Comparison of ENCODE assay signal across 20 cellular contexts in the genomic region with DNA sequence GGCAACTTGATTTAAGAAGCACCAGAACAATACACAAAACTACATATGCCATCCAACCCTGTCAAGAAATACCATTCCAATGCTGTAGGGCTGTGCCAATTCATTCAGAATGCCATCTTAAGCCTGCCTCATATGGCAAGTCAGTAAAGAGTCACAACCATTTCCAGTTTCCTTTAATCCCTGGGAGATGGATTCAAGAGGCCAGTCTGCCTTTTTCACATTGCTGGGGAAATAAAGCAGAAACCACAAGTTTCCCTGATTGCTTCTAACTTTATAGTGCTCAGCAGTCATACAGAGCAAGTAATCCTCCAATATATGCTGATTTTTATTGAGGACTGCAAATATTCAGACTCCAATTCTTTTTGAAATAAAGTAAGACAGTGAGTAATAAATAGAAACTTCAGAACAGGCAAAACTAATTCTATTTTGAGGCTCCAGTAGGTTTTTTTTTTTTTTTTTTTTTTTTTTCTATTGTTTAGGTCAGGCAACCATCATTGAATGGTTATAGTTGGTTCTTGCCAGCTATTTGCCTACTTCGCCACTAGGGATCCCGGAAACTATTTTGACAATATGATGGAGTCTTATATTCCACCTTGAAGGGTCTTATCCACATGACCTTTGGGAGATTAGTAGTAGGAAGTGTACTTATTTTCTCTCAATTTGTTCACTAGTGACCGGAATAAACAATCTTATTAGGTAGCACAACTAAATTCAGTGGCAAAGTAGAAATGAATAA.
DNase-seq lines count a peak whose midpoint lies in the region; ATAC-seq and TF ChIP-seq lines count a peak whose summit lies in the region.
"Had no signal": no experiment of that assay in that cellular context is flagged by ENCODE, and none has a peak within 500 bp of the region (broad histone marks: within the 10 kb centered on the region; RNA-seq: fewer than 3 reads in every experiment).

No MANE protein-coding gene starts in this region.

- no peaks in the 10 kb centered on the region for H3K27me3 Mint-ChIP-seq in GM23338 (ENCODE audit: insufficient read depth, low read depth, poor library complexity)
- H3K27me3 Mint-ChIP-seq in WTC11 (ENCODE audit: low read depth): no peaks in the 10 kb centered on the region
- peaks cover 5% of the 10 kb centered on the region for H3K27me3 Mint-ChIP-seq in glutamatergic neuron (ENCODE audit: unreplicated experiment)
- H3K27me3 Mint-ChIP-seq: activated CD4-positive, alpha-beta memory T cell treated with anti-CD3 and anti-CD28 coated beads, Interleukin-2, amount 10 ng/mL, durations not matched to agents 7 days and 5 days; activated naive CD4-positive, alpha-beta T cell treated with anti-CD3 and anti-CD28 coated beads, Interleukin-2, amount 10 ng/mL, durations not matched to agents 7 days and 5 days; stimulated activated naive CD8-positive, alpha-beta T cell treated with anti-CD3 and anti-CD28 coated beads, Interleukin-15, amount 100 ng/mL, for 72 hours had no signal

- CTCF ChIA-PET in A673 (lab: Charles Lee): no interaction called here
- CTCF ChIA-PET in WTC11 (lab: Charles Lee): interaction anchor here (0.6 to 1.0 kb wide), 5 partner anchors 13 to 1143 kb away, joined by 3 to 6 read pairs (median 3); no protein-coding TSS in a partner anchor

- no peaks in the 10 kb centered on the region for H3F3A ChIP-seq in GM23338 (replicated peaks; ENCODE audit: low read depth)

- H3K4me1 Mint-ChIP-seq in GM23338 (no peaks in the 10 kb centered on the region), WTC11 (no peaks in the 10 kb centered on the region), glutamatergic neuron (ENCODE audit: low read depth, unreplicated experiment) (no peaks in the 10 kb centered on the region)
- H3K4me1 Mint-ChIP-seq: activated CD4-positive, alpha-beta memory T cell treated with anti-CD3 and anti-CD28 coated beads, Interleukin-2, amount 10 ng/mL, durations not matched to agents 7 days and 5 days; activated naive CD4-positive, alpha-beta T cell treated with anti-CD3 and anti-CD28 coated beads, Interleukin-2, amount 10 ng/mL, durations not matched to agents 7 days and 5 days; CD4-positive, alpha-beta memory T cell; stimulated activated naive CD8-positive, alpha-beta T cell treated with anti-CD3 and anti-CD28 coated beads, Interleukin-15, amount 100 ng/mL, for 72 hours had no signal

- ATAC-seq in GM23338: peak; percentile 66
- ATAC-seq in WTC11: peak; percentile 78
- no peak for ATAC-seq in GM21515 (IDR thresholded peaks at IDR 0.05; ENCODE audit: unreplicated experiment)
- ATAC-seq: stimulated activated naive CD8-positive, alpha-beta T cell treated with anti-CD3 and anti-CD28 coated beads, Interleukin-15, amount 100 ng/mL, for 72 hours had no signal

- no peaks in the 10 kb centered on the region for H3K9me3 ChIP-seq in A673 (ENCODE audit: low read depth, low read length, poor library complexity, severe bottlenecking)
- H3K9me3 ChIP-seq: ascending aorta, left ventricle myocardium inferior had no signal

- DNase-seq in A673 (ENCODE audit: low spot score) (peak; percentile 7), GM23338 (ENCODE audit: low spot score) (peak; percentile 62), WTC11 (ENCODE audit: low spot score) (no peak), kidney epithelial cell (ENCODE audit: low read depth) (no peak), GM13977 (ENCODE audit: low spot score) (no peak), C1 segment of cervical spinal cord (lab: John Stamatoyannopoulos, UW) (no peak), glutamatergic neuron (no peak)
- DNase-seq: activated CD4-positive, alpha-beta memory T cell treated with anti-CD3 and anti-CD28 coated beads, Interleukin-2, amount 10 ng/mL, durations not matched to agents 7 days and 5 days; activated naive CD4-positive, alpha-beta T cell treated with anti-CD3 and anti-CD28 coated beads, Interleukin-2, amount 10 ng/mL, durations not matched to agents 7 days and 5 days; activated T-cell treated with anti-CD3 and anti-CD28 coated beads, Interleukin-2, amount 50 U/mL, for 1 hour; CD4-positive, alpha-beta memory T cell; DND-41; left ventricle myocardium inferior; NCI-H187 treated with DMSO at 0.1 percent for 48 hours; NCI-H446 treated with DMSO at 0.1 percent for 48 hours; stimulated activated CD4-positive, alpha-beta T cell treated with anti-CD3 and anti-CD28 coated beads, Interleukin-2, amount 100 ng/mL, for 24 hours; stimulated activated naive CD8-positive, alpha-beta T cell treated with anti-CD3 and anti-CD28 coated beads, Interleukin-15, amount 100 ng/mL, for 72 hours had no signal

- intact Hi-C loops in A673 (cut with micrococcal nuclease; ENCODE audit: unreplicated experiment): no loop called here

- BruUV-seq in A673 (replicated peaks; lab: Mats Ljungman, UMichigan): no TSS peak

- POLR2A ChIA-PET in A673 (lab: Charles Lee; ENCODE audit: low non-redundant PET) (no interaction called here), WTC11 (lab: Charles Lee) (no interaction called here)

- H4K20me1 ChIP-seq in GM23338 (replicated peaks; ENCODE audit: insufficient read depth): no peaks in the 10 kb centered on the region

- H3K4me3 ChIP-seq in A673 (ENCODE audit: low read depth, low read length, poor library complexity, severe bottlenecking) (no peak overlapping the region), GM23338 (no peak overlapping the region), kidney epithelial cell (ENCODE audit: low read depth, low read length) (no peak overlapping the region)
- H3K4me3 ChIP-seq: ascending aorta, left ventricle myocardium inferior had no signal

- H3K4me3 Mint-ChIP-seq in GM23338 (no peak overlapping the region), WTC11 (no peak overlapping the region), glutamatergic neuron (ENCODE audit: unreplicated experiment) (no peak overlapping the region)
- H3K4me3 Mint-ChIP-seq: activated CD4-positive, alpha-beta memory T cell treated with anti-CD3 and anti-CD28 coated beads, Interleukin-2, amount 10 ng/mL, durations not matched to agents 7 days and 5 days; activated naive CD4-positive, alpha-beta T cell treated with anti-CD3 and anti-CD28 coated beads, Interleukin-2, amount 10 ng/mL, durations not matched to agents 7 days and 5 days; CD4-positive, alpha-beta memory T cell; stimulated activated naive CD8-positive, alpha-beta T cell treated with anti-CD3 and anti-CD28 coated beads, Interleukin-15, amount 100 ng/mL, for 72 hours had no signal

- H3K36me3 ChIP-seq in A673 (ENCODE audit: insufficient read depth, low read length, poor library complexity, severe bottlenecking): no peaks in the 10 kb centered on the region
- no peaks in the 10 kb centered on the region for H3K36me3 ChIP-seq in GM23338 (ENCODE audit: insufficient read depth)
- no peaks in the 10 kb centered on the region for H3K36me3 ChIP-seq in kidney epithelial cell (ENCODE audit: control insufficient read depth, insufficient read depth, low read length)
- H3K36me3 ChIP-seq: ascending aorta, left ventricle myocardium inferior had no signal

- H3K4me1 ChIP-seq in A673 (ENCODE audit: insufficient read depth, low read length, poor library complexity, severe bottlenecking) (no peaks in the 10 kb centered on the region), GM23338 (ENCODE audit: insufficient read depth) (no peaks in the 10 kb centered on the region)
- H3K4me1 ChIP-seq: left ventricle myocardium inferior had no signal

- in situ Hi-C loops in GM13977 (cut with MboI; ENCODE audit: low pct_unique_long_range_greater_than_20kb, low sequenced_read_pairs, unreplicated experiment): loop anchor here (25.0 kb wide), 2 partner anchors 397 to 547 kb away; a partner anchor contains a TSS

- TF ChIP-seq CTCF in A673 (conservative IDR thresholded peaks at IDR 0.05; ENCODE audit: low read depth, low read length) (0 out of 2 replicates have a peak, but pooled peaks have one; percentile 28), GM23338 (conservative IDR thresholded peaks at IDR 0.05; ENCODE audit: low read depth in 2 of 2) (peak; percentile 27 to 59), WTC11 (IDR thresholded peaks at IDR 0.05) (no peak), kidney epithelial cell (IDR thresholded peaks at IDR 0.05; ENCODE audit: insufficient read depth, low read length, poor library complexity, severe bottlenecking) (peak; percentile 8), GM13977 (IDR thresholded peaks at IDR 0.05; ENCODE audit: extremely low read depth, insufficient read depth, missing control alignments) (no peak), glutamatergic neuron (IDR thresholded peaks at IDR 0.05; ENCODE audit: partially characterized antibody, unreplicated experiment) (no peak)

- no peak overlapping the region for H3K4me2 ChIP-seq in GM23338

- no peak overlapping the region for H2AFZ ChIP-seq in GM23338

- no peaks in the 10 kb centered on the region for H3K9me3 Mint-ChIP-seq in GM23338
- H3K9me3 Mint-ChIP-seq in WTC11: no peaks in the 10 kb centered on the region
- no peaks in the 10 kb centered on the region for H3K9me3 Mint-ChIP-seq in glutamatergic neuron (ENCODE audit: unreplicated experiment)
- H3K9me3 Mint-ChIP-seq: activated CD4-positive, alpha-beta memory T cell treated with anti-CD3 and anti-CD28 coated beads, Interleukin-2, amount 10 ng/mL, durations not matched to agents 7 days and 5 days; activated naive CD4-positive, alpha-beta T cell treated with anti-CD3 and anti-CD28 coated beads, Interleukin-2, amount 10 ng/mL, durations not matched to agents 7 days and 5 days had no signal

- H3K36me3 Mint-ChIP-seq in GM23338 (ENCODE audit: low read depth): no peaks in the 10 kb centered on the region
- no peaks in the 10 kb centered on the region for H3K36me3 Mint-ChIP-seq in WTC11
- H3K36me3 Mint-ChIP-seq in glutamatergic neuron (ENCODE audit: unreplicated experiment): no peaks in the 10 kb centered on the region
- H3K36me3 Mint-ChIP-seq: activated naive CD4-positive, alpha-beta T cell treated with anti-CD3 and anti-CD28 coated beads, Interleukin-2, amount 10 ng/mL, durations not matched to agents 7 days and 5 days; CD4-positive, alpha-beta memory T cell had no signal

- H3K9me2 ChIP-seq in GM23338 (ENCODE audit: insufficient read depth): no peaks in the 10 kb centered on the region

- no peak overlapping the region for H3K27ac Mint-ChIP-seq in GM23338
- H3K27ac Mint-ChIP-seq in WTC11: no peak overlapping the region
- no peak overlapping the region for H3K27ac Mint-ChIP-seq in glutamatergic neuron (ENCODE audit: unreplicated experiment)
- H3K27ac Mint-ChIP-seq: activated CD4-positive, alpha-beta memory T cell treated with anti-CD3 and anti-CD28 coated beads, Interleukin-2, amount 10 ng/mL, durations not matched to agents 7 days and 5 days; activated naive CD4-positive, alpha-beta T cell treated with anti-CD3 and anti-CD28 coated beads, Interleukin-2, amount 10 ng/mL, durations not matched to agents 7 days and 5 days; CD4-positive, alpha-beta memory T cell; stimulated activated naive CD8-positive, alpha-beta T cell treated with anti-CD3 and anti-CD28 coated beads, Interleukin-15, amount 100 ng/mL, for 72 hours had no signal

- H3K27me3 ChIP-seq in A673 (replicated peaks; ENCODE audit: insufficient read depth, low read depth, low read length, poor library complexity): no peaks in the 10 kb centered on the region
- H3K27me3 ChIP-seq in GM23338 (ENCODE audit: insufficient read depth): no peaks in the 10 kb centered on the region
- no peaks in the 10 kb centered on the region for H3K27me3 ChIP-seq in kidney epithelial cell (ENCODE audit: control insufficient read depth, insufficient read depth, low read length)
- H3K27me3 ChIP-seq: ascending aorta had no signal

- H3K27ac ChIP-seq in A673 (ENCODE audit: low read depth, low read length, poor library complexity, severe bottlenecking) (no peak overlapping the region), GM23338 (ENCODE audit: low read depth) (no peak overlapping the region)
- H3K27ac ChIP-seq: ascending aorta, left ventricle myocardium inferior, VCaP had no signal

- no peaks in the 10 kb centered on the region for H3K79me2 ChIP-seq in GM23338 (replicated peaks; ENCODE audit: insufficient read depth)

Comparison
In these comparisons a context has a peak if more than half of its experiments do, and no peak if none do; other contexts are left out.
1. DNase-seq: peak in A673 (single experiment) and GM23338 (single experiment); none in WTC11 (single experiment), kidney epithelial cell (single experiment), GM13977 (single experiment), C1 segment of cervical spinal cord (0 of 14) and glutamatergic neuron (single experiment).
2. CTCF ChIP-seq: peak in A673 (single experiment), GM23338 (2 of 2) and kidney epithelial cell (single experiment); none in WTC11 (single experiment), GM13977 (single experiment) and glutamatergic neuron (single experiment).